15 cellular contexts compared by ENCODE assay signal in the genomic region with DNA sequence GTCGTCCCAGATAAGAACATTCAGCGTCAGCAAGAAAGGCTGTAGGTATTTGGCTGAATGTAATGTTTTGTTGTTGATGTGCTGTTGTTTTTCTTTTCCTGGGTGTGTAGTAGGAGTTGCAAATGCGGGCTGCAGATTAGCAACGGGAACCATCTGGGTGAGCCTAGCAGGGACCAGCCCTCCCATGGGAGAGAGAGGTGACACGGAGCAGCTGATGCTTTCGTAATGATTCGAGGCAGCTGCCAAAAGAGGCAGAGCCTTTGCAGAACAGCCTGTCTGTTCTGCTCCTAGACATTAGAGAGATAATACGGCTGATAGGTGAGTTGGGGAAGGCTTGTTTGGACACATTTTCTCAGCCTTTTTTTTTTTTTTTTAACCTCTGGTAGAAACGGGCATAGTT. TPM values are rescaled to one million over a fixed set of nuclear protein-coding genes. Genes with fewer than 3 reads are reported as not detected.
DNase-seq lines count a peak whose midpoint lies in the region; ATAC-seq, FAIRE-seq and TF ChIP-seq lines count a peak whose summit lies in the region.
"Had no signal": no experiment of that assay in that cellular context is flagged by ENCODE, and none has a peak within 500 bp of the region (broad histone marks: within the 10 kb centered on the region; RNA-seq: fewer than 3 reads in every experiment).

No MANE protein-coding gene starts in this region.

- CTCF ChIA-PET in HepG2 (lab: Yijun Ruan, JAX; ENCODE audit: low intra/inter-chr PET ratio, low total read pairs) = no interaction called here

- no peak for TF ChIP-seq RAD21 in HepG2 (CRISPR knock-in tag; IDR thresholded peaks at IDR 0.05)

- H3K9me2 ChIP-seq in MM.1S (replicated peaks; ENCODE audit: insufficient read depth, low read length) = no peaks in the 10 kb centered on the region

- intact Hi-C loops in right lobe of liver (cut with DNase I) = no loop called here
- intact Hi-C loops in HepG2 (cut with micrococcal nuclease; ENCODE audit: unreplicated experiment) = no loop called here
- intact Hi-C loops in upper lobe of right lung (cut with DNase I) = no loop called here

- H3K4me2 ChIP-seq in HepG2 (ENCODE audit: low read depth, low read length) (no peak overlapping the region), MM.1S (ENCODE audit: low read depth, low read length) (no peak overlapping the region)

- H3K27me3 ChIP-seq in right lobe of liver (no peaks in the 10 kb centered on the region), HepG2 (ENCODE audit: control insufficient read depth in 1 of 2, insufficient read depth in 2 of 2, low read length in 2 of 2) (no peaks in the 10 kb centered on the region), SJCRH30 (no peaks in the 10 kb centered on the region), upper lobe of right lung (no peaks in the 10 kb centered on the region), MM.1S (replicated peaks; ENCODE audit: insufficient read depth, low read length) (no peaks in the 10 kb centered on the region)

- TF ChIP-seq CTCF in right lobe of liver (IDR thresholded peaks at IDR 0.05) (no peak), HepG2 (CRISPR knock-in tag; IDR thresholded peaks at IDR 0.05) (no peak), upper lobe of right lung (IDR thresholded peaks at IDR 0.05) (no peak), MM.1S (IDR thresholded peaks at IDR 0.05; ENCODE audit: low read length) (no peak)

- no peak overlapping the region for H2AFZ ChIP-seq in HepG2 (ENCODE audit: low read length)
- H2AFZ ChIP-seq in MM.1S (ENCODE audit: low read length) = no peak overlapping the region

- H3K4me1 ChIP-seq in right lobe of liver (no peaks in the 10 kb centered on the region), HepG2 (ENCODE audit: insufficient read depth, low read length) (no peaks in the 10 kb centered on the region), SJCRH30 (peaks cover 4% of the 10 kb centered on the region; the same call in 1 of the 2 replicates), upper lobe of right lung (no peaks in the 10 kb centered on the region), MM.1S (ENCODE audit: low read length) (no peaks in the 10 kb centered on the region)

- no peaks in the 10 kb centered on the region for H3K9me3 ChIP-seq in right lobe of liver
- H3K9me3 ChIP-seq in HepG2 (ENCODE audit: low read length) = no peaks in the 10 kb centered on the region
- no peaks in the 10 kb centered on the region; the same call in 1 of the 2 replicates for H3K9me3 ChIP-seq in SJCRH30 (replicated peaks)
- H3K9me3 ChIP-seq in upper lobe of right lung = no peaks in the 10 kb centered on the region
- H3K9me3 ChIP-seq in MM.1S (replicated peaks; ENCODE audit: insufficient read depth, low read length) = no peaks in the 10 kb centered on the region

- WGBS in right lobe of liver (ENCODE audit: insufficient coverage, low coverage, low lambda C conversion rate, missing lambda C conversion rate) = 13% methylated on average over 9 of the region's 9 CpGs
- 11% methylated on average over 3 of the region's 9 CpGs for WGBS in HepG2 (ENCODE audit: low lambda C conversion rate)

- H3K4me3 ChIP-seq in right lobe of liver (no peak overlapping the region), HepG2 (replicated peaks in 1 of 3; ENCODE audit: insufficient read depth in 1 of 3, low read depth in 2 of 3, low read length in 3 of 3) (no peak overlapping the region), SJCRH30 (peak overlapping the region; percentile 18), upper lobe of right lung (no peak overlapping the region), MM.1S (ENCODE audit: low read length) (no peak overlapping the region)
- H3K4me3 ChIP-seq: lung had no signal

- H4K20me1 ChIP-seq in HepG2 (ENCODE audit: insufficient read depth, low read length) = no peaks in the 10 kb centered on the region
- H4K20me1 ChIP-seq in MM.1S (ENCODE audit: insufficient read depth, low read length) = no peaks in the 10 kb centered on the region

- no TSS peak for BruUV-seq in HepG2 (replicated peaks; lab: Mats Ljungman, UMichigan)

- TF ChIP-seq POLR2A in right lobe of liver (IDR thresholded peaks at IDR 0.05) (no peak), HepG2 (IDR thresholded peaks at IDR 0.05; ENCODE audit: insufficient read depth in 1 of 2, low read depth in 2 of 2, low read length in 2 of 2) (no peak)

- H3K27ac ChIP-seq in right lobe of liver (no peak overlapping the region), HepG2 (ENCODE audit: extremely low read length, insufficient read depth, low read length) (no peak overlapping the region), SJCRH30 (peak overlapping the region; percentile 3; the same call in 1 of the 2 replicates), upper lobe of right lung (no peak overlapping the region), MM.1S (ENCODE audit: low read length) (no peak overlapping the region)

- DNase-seq in right lobe of liver = peak; percentile 44 to 60 (median 59)
- DNase-seq in HepG2 (ENCODE audit: low spot score) = no peak
- peak; percentile 57 to 79 for DNase-seq in SJCRH30
- peak; percentile 4 for DNase-seq in hepatic stellate cell (ENCODE audit: low spot score)
- no peak for DNase-seq in glomerular visceral epithelial cell (ENCODE audit: extremely low spot score)
- DNase-seq in upper lobe of right lung = no peak
- no peak for DNase-seq in MM.1S
- DNase-seq: activated CD4-positive, alpha-beta T cell treated with anti-CD3 and anti-CD28 coated beads, Interleukin-2, amount 50 U/mL, for 1 hour; aorta; T-helper 17 cell had no signal

- ATAC-seq in right lobe of liver (peak; percentile 86 to 96 (median 94)), HepG2 (no peak), GM19035 (IDR thresholded peaks at IDR 0.05; ENCODE audit: unreplicated experiment) (no peak), upper lobe of right lung (no peak)
- ATAC-seq: T-helper 17 cell had no signal

- H3K9ac ChIP-seq in HepG2 (ENCODE audit: insufficient read depth, low read depth, low read length) (no peak overlapping the region), MM.1S (ENCODE audit: low read length) (no peak overlapping the region)

- in situ Hi-C loops in HepG2 (cut with HindIII; ENCODE audit: extremely low pct_ligation_motif_present, low pct_unique_long_range_greater_than_20kb) = no loop called here

- H3K36me3 ChIP-seq in right lobe of liver (no peaks in the 10 kb centered on the region), HepG2 (replicated peaks in 1 of 2; ENCODE audit: control insufficient read depth in 1 of 2, insufficient read depth in 2 of 2, low read length in 2 of 2) (no peaks in the 10 kb centered on the region), SJCRH30 (no peaks in the 10 kb centered on the region), upper lobe of right lung (no peaks in the 10 kb centered on the region), MM.1S (replicated peaks; ENCODE audit: insufficient read depth, low read length) (no peaks in the 10 kb centered on the region)

- no peak for FAIRE-seq in HepG2 (lab: Jason Lieb, UNC)
- FAIRE-seq: G401.6 had no signal

- no peaks in the 10 kb centered on the region for H3K79me2 ChIP-seq in HepG2 (ENCODE audit: insufficient read depth, low read length)
- no peaks in the 10 kb centered on the region for H3K79me2 ChIP-seq in MM.1S (ENCODE audit: low read length)

- no peaks in the 10 kb centered on the region for H3F3A ChIP-seq in MM.1S (ENCODE audit: insufficient read depth, low read length)

- POLR2A ChIA-PET in HepG2 (lab: Yijun Ruan, JAX) = no interaction called here

- TF ChIP-seq EP300 in HepG2 (IDR thresholded peaks at IDR 0.05; ENCODE audit: low read depth in 2 of 2, low read length in 2 of 2) = no peak
- no peak for TF ChIP-seq EP300 in HepG2 (CRISPR knock-in tag; IDR thresholded peaks at IDR 0.05; ENCODE audit: borderline replicate concordance)

TF ChIP-seq in HepG2, 621 proteins besides CTCF, POLR2A, EP300 and RAD21 (continues in another document):
- TF ChIP-seq, protein P1, sequence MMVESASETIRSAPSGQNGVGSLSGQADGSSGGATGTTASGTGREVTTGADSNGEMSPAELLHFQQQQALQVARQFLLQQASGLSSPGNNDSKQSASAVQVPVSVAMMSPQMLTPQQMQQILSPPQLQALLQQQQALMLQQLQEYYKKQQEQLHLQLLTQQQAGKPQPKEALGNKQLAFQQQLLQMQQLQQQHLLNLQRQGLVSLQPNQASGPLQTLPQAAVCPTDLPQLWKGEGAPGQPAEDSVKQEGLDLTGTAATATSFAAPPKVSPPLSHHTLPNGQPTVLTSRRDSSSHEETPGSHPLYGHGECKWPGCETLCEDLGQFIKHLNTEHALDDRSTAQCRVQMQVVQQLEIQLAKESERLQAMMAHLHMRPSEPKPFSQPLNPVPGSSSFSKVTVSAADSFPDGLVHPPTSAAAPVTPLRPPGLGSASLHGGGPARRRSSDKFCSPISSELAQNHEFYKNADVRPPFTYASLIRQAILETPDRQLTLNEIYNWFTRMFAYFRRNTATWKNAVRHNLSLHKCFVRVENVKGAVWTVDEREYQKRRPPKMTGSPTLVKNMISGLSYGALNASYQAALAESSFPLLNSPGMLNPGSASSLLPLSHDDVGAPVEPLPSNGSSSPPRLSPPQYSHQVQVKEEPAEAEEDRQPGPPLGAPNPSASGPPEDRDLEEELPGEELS (CRISPR knock-in tag; IDR thresholded peaks at IDR 0.05) = no peak
- TF ChIP-seq DR1 (CRISPR knock-in tag; IDR thresholded peaks at IDR 0.05) = no peak

RNA-seq across cellular contexts. Expression of a gene that starts 25.3 kb away (rescaled TPM):
- total RNA-seq in right lobe of liver (1 to 10 TPM in 3 of 6 experiments, under 1 TPM in 3; 0.24 to 3.1 (median 1.0) TPM), HepG2 (2016; rRNA removed; fragmentation: Illumina TruSeq; extraction: Trizol) (not detected in 2 replicates), upper lobe of right lung (not detected)
- total RNA-seq in HepG2 (2016; cell fraction: cytosol; rRNA removed; fragmentation: Illumina TruSeq; extraction: Trizol; ENCODE audit: low read depth) = not detected in 2 replicates
- total RNA-seq in HepG2 (2016; cell fraction: insoluble cytoplasmic fraction; rRNA removed; fragmentation: Illumina TruSeq; extraction: Trizol) = not detected in 2 replicates
- not detected in 2 replicates for total RNA-seq in HepG2 (2016; cell fraction: membrane; rRNA removed; fragmentation: Illumina TruSeq; extraction: Trizol)
- not detected in 2 replicates for total RNA-seq in HepG2 (2016; cell fraction: nucleus; rRNA removed; fragmentation: Illumina TruSeq; extraction: Trizol)
- not detected in 2 replicates for polyA plus RNA-seq in HepG2 (2011; rRNA removed)
- not detected in 2 replicates for polyA plus RNA-seq in HepG2 (2011; cell fraction: cytosol; rRNA removed)
- not detected in 2 replicates for polyA plus RNA-seq in HepG2 (2011; cell fraction: nucleus; rRNA removed)
- not detected in 2 replicates for polyA plus RNA-seq in HepG2 (2012)
- not detected in 2 replicates for polyA plus RNA-seq in HepG2 (2016; cell fraction: cytosol; fragmentation: Illumina TruSeq; extraction: Trizol; ENCODE audit: low read depth)
- polyA plus RNA-seq in HepG2 (2016; cell fraction: insoluble cytoplasmic fraction; fragmentation: Illumina TruSeq; extraction: Trizol; ENCODE audit: low read depth) = not detected in 2 replicates
- not detected in 2 replicates for polyA plus RNA-seq in HepG2 (2016; cell fraction: membrane; fragmentation: Illumina TruSeq; extraction: Trizol; ENCODE audit: low read depth)
- not detected in 2 replicates for polyA plus RNA-seq in HepG2 (2016; cell fraction: nucleus; fragmentation: Illumina TruSeq; extraction: Trizol; ENCODE audit: insufficient read depth, low read depth)
- polyA minus RNA-seq in HepG2 (2011; rRNA and poly(A)+ RNA removed; ENCODE audit: low replicate concordance) = not detected in 2 replicates
- polyA minus RNA-seq in HepG2 (2011; cell fraction: cytosol; rRNA and poly(A)+ RNA removed) = not detected in 2 replicates
- not detected in 2 replicates for polyA minus RNA-seq in HepG2 (2011; cell fraction: nucleus; rRNA and poly(A)+ RNA removed)
- total RNA-seq in SJCRH30 (2014; rRNA removed; shearing (Covaris generic)) = 1.4 and 1.9 TPM in 2 replicates
- total RNA-seq: aorta, osteocyte, T-helper 17 cell had no signal
- polyA plus RNA-seq: aorta, BJ, lung had no signal

Comparison
In these comparisons a context has a peak if more than half of its experiments do, and no peak if none do; other contexts are left out.
1. ATAC-seq: peak in right lobe of liver (4 of 4); none in HepG2 (single experiment), GM19035 (single experiment) and upper lobe of right lung (single experiment).
2. DNase-seq: peak in right lobe of liver (3 of 3), SJCRH30 (2 of 2) and hepatic stellate cell (single experiment); none in HepG2 (single experiment), glomerular visceral epithelial cell (single experiment), upper lobe of right lung (single experiment) and MM.1S (single experiment).